26 cellular contexts compared by ENCODE assay signal in genomic region chr12:111085100-111085499, GRCh38. TPM values are rescaled to one million over a fixed set of nuclear protein-coding genes. Genes with fewer than 3 reads are reported as not detected.
"Had no signal": no experiment of that assay in that cellular context is flagged by ENCODE, and none has a peak within 500 bp of the region (broad histone marks: within the 10 kb centered on the region; RNA-seq: fewer than 3 reads in every experiment).

No MANE protein-coding gene starts in this region.

- H3K9me3 ChIP-seq: adrenal gland had no signal

- ATAC-seq: activated CD4-positive, alpha-beta T cell treated with anti-CD3 and anti-CD28 coated beads for 36 hours; activated CD8-positive, alpha-beta T cell treated with anti-CD3 and anti-CD28 coated beads for 36 hours; PC-3 had no signal

- H3K27ac Mint-ChIP-seq: activated CD4-positive, alpha-beta T cell treated with anti-CD3 and anti-CD28 coated beads for 36 hours; activated CD8-positive, alpha-beta T cell treated with anti-CD3 and anti-CD28 coated beads for 36 hours; activated naive CD8-positive, alpha-beta T cell treated with anti-CD3 and anti-CD28 coated beads, Interleukin-2, amount 10 ng/mL, durations not matched to agents 7 days and 5 days had no signal

- H3K36me3 Mint-ChIP-seq: activated naive CD8-positive, alpha-beta T cell treated with anti-CD3 and anti-CD28 coated beads, Interleukin-2, amount 10 ng/mL, durations not matched to agents 7 days and 5 days had no signal

- H3K27me3 Mint-ChIP-seq: activated CD8-positive, alpha-beta T cell treated with anti-CD3 and anti-CD28 coated beads for 36 hours had no signal

- H3K4me1 Mint-ChIP-seq: activated CD4-positive, alpha-beta T cell treated with anti-CD3 and anti-CD28 coated beads for 36 hours had no signal

- H3K4me3 Mint-ChIP-seq: activated CD4-positive, alpha-beta T cell treated with anti-CD3 and anti-CD28 coated beads for 36 hours; activated CD8-positive, alpha-beta T cell treated with anti-CD3 and anti-CD28 coated beads for 36 hours; activated naive CD8-positive, alpha-beta T cell treated with anti-CD3 and anti-CD28 coated beads, Interleukin-2, amount 10 ng/mL, durations not matched to agents 7 days and 5 days had no signal

- H3K4me1 ChIP-seq: adrenal gland had no signal

- H3K36me3 ChIP-seq: adrenal gland had no signal

- H3K9me3 Mint-ChIP-seq: activated CD8-positive, alpha-beta T cell treated with anti-CD3 and anti-CD28 coated beads for 36 hours; activated naive CD8-positive, alpha-beta T cell treated with anti-CD3 and anti-CD28 coated beads, Interleukin-2, amount 10 ng/mL, durations not matched to agents 7 days and 5 days had no signal

- H3K27ac ChIP-seq: adrenal gland, SK-N-MC, VCaP had no signal

- H3K4me3 ChIP-seq: adrenal gland, SK-N-MC had no signal

- DNase-seq: activated CD4-positive, alpha-beta T cell treated with anti-CD3 and anti-CD28 coated beads for 36 hours; activated CD4-positive, alpha-beta T cell treated with anti-CD3 and anti-CD28 coated beads, Interleukin-2, amount 50 U/mL, for 1 hour; activated CD8-positive, alpha-beta memory T cell treated with anti-CD3 and anti-CD28 coated beads, Interleukin-2, amount 50 U/mL, for 4 hours; activated CD8-positive, alpha-beta T cell treated with anti-CD3 and anti-CD28 coated beads for 36 hours; activated naive CD4-positive, alpha-beta T cell treated with anti-CD3 and anti-CD28 coated beads, Interleukin-2, amount 50 U/mL, for 16 hours; activated naive CD8-positive, alpha-beta T cell treated with anti-CD3 and anti-CD28 coated beads, Interleukin-2, amount 10 ng/mL, durations not matched to agents 7 days and 5 days; activated T-cell treated with anti-CD3 and anti-CD28 coated beads, Interleukin-2, amount 50 U/mL, for 1 hour; adrenal gland; anterior cingulate cortex; Kasumi-1; KBM-7; NCI-H1105 treated with DMSO at 0.1 percent for 48 hours; NCI-H1436 treated with DMSO at 0.1 percent for 48 hours; NCI-H187 treated with DMSO at 0.1 percent for 48 hours; NCI-H2171 treated with DMSO at 0.1 percent for 48 hours; NCI-H226; NCI-H510A; NCI-H526 treated with DMSO at 0.1 percent for 48 hours; NCI-H82; NK-92 treated with Interleukin-12 subunit alpha and Interleukin-12 subunit beta, amount 100 ng/mL, for 24 hours; PC-3; SIG-M5; T-helper 1 cell had no signal

RNA-seq across cellular contexts. Expression of gene CUX2, which starts 51.1 kb away (rescaled TPM):
- total RNA-seq: PC-3; T-helper 2 cell treated with Interferon-gamma antibody and Interleukin-4, amounts not matched to agents 100 ng/mL and 5 ng/mL, for 36 hours had no signal
